In genomic region chr20:2305479-2305878, GRCh38 we compare ENCODE assay signal across 1 cellular context.
TF ChIP-seq lines count a peak whose summit lies in the region.

No MANE protein-coding gene starts in this region.

TF ChIP-seq in GM23338, 12 proteins besides CTCF, POLR2A, EP300 and RAD21 (continued from another document):
- TF ChIP-seq, protein P1, sequence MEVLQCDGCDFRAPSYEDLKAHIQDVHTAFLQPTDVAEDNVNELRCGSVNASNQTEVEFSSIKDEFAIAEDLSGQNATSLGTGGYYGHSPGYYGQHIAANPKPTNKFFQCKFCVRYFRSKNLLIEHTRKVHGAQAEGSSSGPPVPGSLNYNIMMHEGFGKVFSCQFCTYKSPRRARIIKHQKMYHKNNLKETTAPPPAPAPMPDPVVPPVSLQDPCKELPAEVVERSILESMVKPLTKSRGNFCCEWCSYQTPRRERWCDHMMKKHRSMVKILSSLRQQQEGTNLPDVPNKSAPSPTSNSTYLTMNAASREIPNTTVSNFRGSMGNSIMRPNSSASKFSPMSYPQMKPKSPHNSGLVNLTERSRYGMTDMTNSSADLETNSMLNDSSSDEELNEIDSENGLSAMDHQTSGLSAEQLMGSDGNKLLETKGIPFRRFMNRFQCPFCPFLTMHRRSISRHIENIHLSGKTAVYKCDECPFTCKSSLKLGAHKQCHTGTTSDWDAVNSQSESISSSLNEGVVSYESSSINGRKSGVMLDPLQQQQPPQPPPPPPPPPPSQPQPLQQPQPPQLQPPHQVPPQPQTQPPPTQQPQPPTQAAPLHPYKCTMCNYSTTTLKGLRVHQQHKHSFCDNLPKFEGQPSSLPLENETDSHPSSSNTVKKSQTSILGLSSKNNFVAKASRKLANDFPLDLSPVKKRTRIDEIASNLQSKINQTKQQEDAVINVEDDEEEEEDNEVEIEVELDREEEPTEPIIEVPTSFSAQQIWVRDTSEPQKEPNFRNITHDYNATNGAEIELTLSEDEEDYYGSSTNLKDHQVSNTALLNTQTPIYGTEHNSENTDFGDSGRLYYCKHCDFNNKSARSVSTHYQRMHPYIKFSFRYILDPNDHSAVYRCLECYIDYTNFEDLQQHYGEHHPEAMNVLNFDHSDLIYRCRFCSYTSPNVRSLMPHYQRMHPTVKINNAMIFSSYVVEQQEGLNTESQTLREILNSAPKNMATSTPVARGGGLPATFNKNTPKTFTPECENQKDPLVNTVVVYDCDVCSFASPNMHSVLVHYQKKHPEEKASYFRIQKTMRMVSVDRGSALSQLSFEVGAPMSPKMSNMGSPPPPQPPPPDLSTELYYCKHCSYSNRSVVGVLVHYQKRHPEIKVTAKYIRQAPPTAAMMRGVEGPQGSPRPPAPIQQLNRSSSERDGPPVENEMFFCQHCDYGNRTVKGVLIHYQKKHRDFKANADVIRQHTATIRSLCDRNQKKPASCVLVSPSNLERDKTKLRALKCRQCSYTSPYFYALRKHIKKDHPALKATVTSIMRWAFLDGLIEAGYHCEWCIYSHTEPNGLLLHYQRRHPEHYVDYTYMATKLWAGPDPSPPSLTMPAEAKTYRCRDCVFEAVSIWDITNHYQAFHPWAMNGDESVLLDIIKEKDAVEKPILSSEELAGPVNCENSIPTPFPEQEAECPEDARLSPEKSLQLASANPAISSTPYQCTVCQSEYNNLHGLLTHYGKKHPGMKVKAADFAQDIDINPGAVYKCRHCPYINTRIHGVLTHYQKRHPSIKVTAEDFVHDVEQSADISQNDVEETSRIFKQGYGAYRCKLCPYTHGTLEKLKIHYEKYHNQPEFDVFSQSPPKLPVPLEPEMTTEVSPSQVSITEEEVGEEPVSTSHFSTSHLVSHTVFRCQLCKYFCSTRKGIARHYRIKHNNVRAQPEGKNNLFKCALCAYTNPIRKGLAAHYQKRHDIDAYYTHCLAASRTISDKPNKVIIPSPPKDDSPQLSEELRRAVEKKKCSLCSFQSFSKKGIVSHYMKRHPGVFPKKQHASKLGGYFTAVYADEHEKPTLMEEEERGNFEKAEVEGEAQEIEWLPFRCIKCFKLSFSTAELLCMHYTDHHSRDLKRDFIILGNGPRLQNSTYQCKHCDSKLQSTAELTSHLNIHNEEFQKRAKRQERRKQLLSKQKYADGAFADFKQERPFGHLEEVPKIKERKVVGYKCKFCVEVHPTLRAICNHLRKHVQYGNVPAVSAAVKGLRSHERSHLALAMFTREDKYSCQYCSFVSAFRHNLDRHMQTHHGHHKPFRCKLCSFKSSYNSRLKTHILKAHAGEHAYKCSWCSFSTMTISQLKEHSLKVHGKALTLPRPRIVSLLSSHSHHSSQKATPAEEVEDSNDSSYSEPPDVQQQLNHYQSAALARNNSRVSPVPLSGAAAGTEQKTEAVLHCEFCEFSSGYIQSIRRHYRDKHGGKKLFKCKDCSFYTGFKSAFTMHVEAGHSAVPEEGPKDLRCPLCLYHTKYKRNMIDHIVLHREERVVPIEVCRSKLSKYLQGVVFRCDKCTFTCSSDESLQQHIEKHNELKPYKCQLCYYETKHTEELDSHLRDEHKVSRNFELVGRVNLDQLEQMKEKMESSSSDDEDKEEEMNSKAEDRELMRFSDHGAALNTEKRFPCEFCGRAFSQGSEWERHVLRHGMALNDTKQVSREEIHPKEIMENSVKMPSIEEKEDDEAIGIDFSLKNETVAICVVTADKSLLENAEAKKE (CRISPR knock-in tag; IDR thresholded peaks at IDR 0.05), result no peak
- no peak for TF ChIP-seq STAT1 (IDR thresholded peaks at IDR 0.05; ENCODE audit: unreplicated experiment)
- TF ChIP-seq, protein P2, sequence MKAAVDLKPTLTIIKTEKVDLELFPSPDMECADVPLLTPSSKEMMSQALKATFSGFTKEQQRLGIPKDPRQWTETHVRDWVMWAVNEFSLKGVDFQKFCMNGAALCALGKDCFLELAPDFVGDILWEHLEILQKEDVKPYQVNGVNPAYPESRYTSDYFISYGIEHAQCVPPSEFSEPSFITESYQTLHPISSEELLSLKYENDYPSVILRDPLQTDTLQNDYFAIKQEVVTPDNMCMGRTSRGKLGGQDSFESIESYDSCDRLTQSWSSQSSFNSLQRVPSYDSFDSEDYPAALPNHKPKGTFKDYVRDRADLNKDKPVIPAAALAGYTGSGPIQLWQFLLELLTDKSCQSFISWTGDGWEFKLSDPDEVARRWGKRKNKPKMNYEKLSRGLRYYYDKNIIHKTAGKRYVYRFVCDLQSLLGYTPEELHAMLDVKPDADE (IDR thresholded peaks at IDR 0.05), result no peak
- TF ChIP-seq, protein P3, sequence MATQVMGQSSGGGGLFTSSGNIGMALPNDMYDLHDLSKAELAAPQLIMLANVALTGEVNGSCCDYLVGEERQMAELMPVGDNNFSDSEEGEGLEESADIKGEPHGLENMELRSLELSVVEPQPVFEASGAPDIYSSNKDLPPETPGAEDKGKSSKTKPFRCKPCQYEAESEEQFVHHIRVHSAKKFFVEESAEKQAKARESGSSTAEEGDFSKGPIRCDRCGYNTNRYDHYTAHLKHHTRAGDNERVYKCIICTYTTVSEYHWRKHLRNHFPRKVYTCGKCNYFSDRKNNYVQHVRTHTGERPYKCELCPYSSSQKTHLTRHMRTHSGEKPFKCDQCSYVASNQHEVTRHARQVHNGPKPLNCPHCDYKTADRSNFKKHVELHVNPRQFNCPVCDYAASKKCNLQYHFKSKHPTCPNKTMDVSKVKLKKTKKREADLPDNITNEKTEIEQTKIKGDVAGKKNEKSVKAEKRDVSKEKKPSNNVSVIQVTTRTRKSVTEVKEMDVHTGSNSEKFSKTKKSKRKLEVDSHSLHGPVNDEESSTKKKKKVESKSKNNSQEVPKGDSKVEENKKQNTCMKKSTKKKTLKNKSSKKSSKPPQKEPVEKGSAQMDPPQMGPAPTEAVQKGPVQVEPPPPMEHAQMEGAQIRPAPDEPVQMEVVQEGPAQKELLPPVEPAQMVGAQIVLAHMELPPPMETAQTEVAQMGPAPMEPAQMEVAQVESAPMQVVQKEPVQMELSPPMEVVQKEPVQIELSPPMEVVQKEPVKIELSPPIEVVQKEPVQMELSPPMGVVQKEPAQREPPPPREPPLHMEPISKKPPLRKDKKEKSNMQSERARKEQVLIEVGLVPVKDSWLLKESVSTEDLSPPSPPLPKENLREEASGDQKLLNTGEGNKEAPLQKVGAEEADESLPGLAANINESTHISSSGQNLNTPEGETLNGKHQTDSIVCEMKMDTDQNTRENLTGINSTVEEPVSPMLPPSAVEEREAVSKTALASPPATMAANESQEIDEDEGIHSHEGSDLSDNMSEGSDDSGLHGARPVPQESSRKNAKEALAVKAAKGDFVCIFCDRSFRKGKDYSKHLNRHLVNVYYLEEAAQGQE (IDR thresholded peaks at IDR 0.05; ENCODE audit: unreplicated experiment), result no peak
- no peak for TF ChIP-seq EZH2 (IDR thresholded peaks at IDR 0.05; ENCODE audit: low read depth, unreplicated experiment)
